Comparison of ENCODE assay signal across 25 cellular contexts in genomic region chr11:12312132-12312531, GRCh38.
"Had no signal": no experiment of that assay in that cellular context is flagged by ENCODE, and none has a peak within 500 bp of the region (broad histone marks: within the 10 kb centered on the region; RNA-seq: fewer than 3 reads in every experiment).

No MANE protein-coding gene starts in this region.

- DNase-seq: cortex of kidney; effector CD8-positive, alpha-beta T cell; effector memory CD8-positive, alpha-beta T cell; endodermal cell; erythroblast; esophagus squamous epithelium; foreskin fibroblast; foreskin melanocyte; gastrocnemius medialis; glutamatergic neuron; head of caudate nucleus; heart right ventricle; hippocampal formation; left cardiac atrium; left lung; left ventricle myocardium superior; lower lobe of right lung; mesenchymal stem cell; midbrain; naive thymus-derived CD4-positive, alpha-beta T cell; natural killer cell had no signal

- ATAC-seq: effector memory CD8-positive, alpha-beta T cell; esophagus mucosa; gastrocnemius medialis; heart right ventricle; left cardiac atrium; left lung; left ventricle myocardium superior; lower lobe of right lung; naive thymus-derived CD4-positive, alpha-beta T cell; natural killer cell had no signal

- H3K27ac ChIP-seq: epithelial cell of prostate, esophagus squamous epithelium, gastrocnemius medialis, heart right ventricle, left lung, lower lobe of right lung had no signal

- H3K27me3 ChIP-seq: esophagus squamous epithelium, gastrocnemius medialis, heart right ventricle, left lung had no signal

- H3K36me3 ChIP-seq: esophagus squamous epithelium, gastrocnemius medialis, heart right ventricle, left lung, lower lobe of right lung had no signal

- H3K4me3 ChIP-seq: esophagus squamous epithelium, gastrocnemius medialis, heart right ventricle, left lung, lower lobe of right lung had no signal

- FAIRE-seq: islet of Langerhans, keratinocyte had no signal

- H3K4me1 ChIP-seq: esophagus squamous epithelium, gastrocnemius medialis, heart right ventricle, left lung, lower lobe of right lung had no signal

- H3K9me3 ChIP-seq: gastrocnemius medialis had no signal
